15 cellular contexts compared by ENCODE assay signal in the genomic region with DNA sequence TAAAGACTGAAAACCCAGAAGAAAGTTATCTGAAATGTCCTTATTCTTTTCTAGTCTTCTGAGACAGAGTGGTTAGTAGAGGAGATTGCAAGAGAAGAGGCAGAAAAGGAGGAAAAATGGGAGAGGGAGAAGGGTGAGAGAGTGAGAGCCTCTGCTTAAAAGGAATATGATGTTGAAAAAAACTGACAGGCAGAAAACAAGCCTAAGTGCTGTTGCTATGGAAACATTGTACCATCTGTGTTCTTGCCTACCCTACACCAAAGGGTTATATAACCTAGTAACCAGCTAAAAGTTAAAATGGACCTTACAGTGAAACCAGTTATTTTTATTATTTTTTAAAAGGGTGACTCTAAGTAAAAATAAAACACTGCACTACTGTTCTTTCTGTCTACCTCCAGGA. TPM values are rescaled to one million over a fixed set of nuclear protein-coding genes. Genes with fewer than 3 reads are reported as not detected.
DNase-seq lines count a peak whose midpoint lies in the region; ATAC-seq and TF ChIP-seq lines count a peak whose summit lies in the region.
"Had no signal": no experiment of that assay in that cellular context is flagged by ENCODE, and none has a peak within 500 bp of the region (broad histone marks: within the 10 kb centered on the region; RNA-seq: fewer than 3 reads in every experiment).

No MANE protein-coding gene starts in this region.

- H3K27ac Mint-ChIP-seq in type B pancreatic cell: peak overlapping the region; percentile 4

- peak overlapping the region; percentile 11 for H3K4me3 Mint-ChIP-seq in type B pancreatic cell

- no peak for TF ChIP-seq CTCF in type B pancreatic cell (conservative IDR thresholded peaks at IDR 0.05)

- H3K4me1 Mint-ChIP-seq in type B pancreatic cell (ENCODE audit: unreplicated experiment): peaks cover 41% of the 10 kb centered on the region

- peaks cover 6% of the 10 kb centered on the region for H3K9me3 Mint-ChIP-seq in type B pancreatic cell

- no peaks in the 10 kb centered on the region for H3K27me3 Mint-ChIP-seq in type B pancreatic cell

- peaks cover 14% of the 10 kb centered on the region for H3K36me3 Mint-ChIP-seq in type B pancreatic cell

- ATAC-seq in GM19455 (IDR thresholded peaks at IDR 0.05; ENCODE audit: unreplicated experiment): no peak

- DNase-seq in NCI-H748 (lab: John Stamatoyannopoulos, UW; ENCODE audit: unreplicated experiment) (peak; percentile 39), NCI-H748 treated with DMSO at 0.1 percent for 48 hours (lab: John Stamatoyannopoulos, UW) (no peak), NCI-H2227 treated with DMSO at 0.1 percent for 48 hours (lab: John Stamatoyannopoulos, UW) (peak; percentile 13), cerebellum (ENCODE audit: low spot score) (peak; percentile 89), type B pancreatic cell (ENCODE audit: extremely low spot score, unreplicated experiment) (no peak), CD1c-positive myeloid dendritic cell (ENCODE audit: extremely low spot score) (no peak), NCI-H526 treated with DMSO at 0.1 percent for 48 hours (lab: John Stamatoyannopoulos, UW) (no peak)
- DNase-seq: activated CD4-positive, alpha-beta T cell treated with anti-CD3 and anti-CD28 coated beads, Interleukin-2, amount 50 U/mL, for 4 hours; activated gamma-delta T cell; NCI-H2081 treated with DMSO at 0.1 percent for 48 hours; occipital lobe; spleen; stimulated activated CD4-positive, alpha-beta T cell treated with anti-CD3 and anti-CD28 coated beads, Interleukin-4, amount 100 ng/mL, for 4 hours; T-helper 2 cell had no signal

RNA-seq across cellular contexts. Expression of a gene that starts 28.3 kb away (rescaled TPM):
- total RNA-seq in cerebellum (26.1 TPM), type B pancreatic cell (ENCODE audit: low replicate concordance) (40.0 and 75.3 TPM in 2 replicates)

Comparison
In these comparisons a context has a peak if more than half of its experiments do, and no peak if none do; other contexts are left out.
1. DNase-seq: peak in NCI-H748 (single experiment), NCI-H2227 treated with DMSO at 0.1 percent for 48 hours (single experiment) and cerebellum (single experiment); none in NCI-H748 treated with DMSO at 0.1 percent for 48 hours (single experiment), type B pancreatic cell (single experiment), CD1c-positive myeloid dendritic cell (single experiment) and NCI-H526 treated with DMSO at 0.1 percent for 48 hours (single experiment).